1 cellular context compared by ENCODE assay signal in genomic region chr16:48385272-48385953, GRCh38.
TF ChIP-seq lines count a peak whose summit lies in the region.

Gene SIAH1, minus strand, starts transcription at chr16:48385413. Its CDS starts 22,985 bp downstream, at chr16:48362428.

TF ChIP-seq in GM12878, 131 proteins besides CTCF, POLR2A, EP300 and RAD21 (continued from another document and continues in another):
- TF ChIP-seq PRDM15 (CRISPR knock-in tag; IDR thresholded peaks at IDR 0.05) (no peak), YBX1 (IDR thresholded peaks at IDR 0.05) (no peak), RBBP5 (conservative IDR thresholded peaks at IDR 0.05) (no peak), MYC (IDR thresholded peaks at IDR 0.05; ENCODE audit: insufficient read depth, insufficient read length, insufficient replicate concordance, low read length, severe bottlenecking) (peak; percentile 34), YY1 (IDR thresholded peaks at IDR 0.05; ENCODE audit: low read depth, low read length) (peak; percentile 91), NFYA (IDR thresholded peaks at IDR 0.05; ENCODE audit: borderline replicate concordance, low read depth, low read length) (no peak), POU2F2 (IDR thresholded peaks at IDR 0.05; ENCODE audit: borderline replicate concordance, low read depth, low read length) (0 out of 3 replicates have a peak, but pooled peaks have one; percentile 27), NFIC (IDR thresholded peaks at IDR 0.05; ENCODE audit: low read depth, low read length) (no peak), ZNF217 (IDR thresholded peaks at IDR 0.05) (no peak), ZNF622 (IDR thresholded peaks at IDR 0.05) (no peak), SP1 (IDR thresholded peaks at IDR 0.05; ENCODE audit: low read depth, low read length) (no peak), IKZF2 (IDR thresholded peaks at IDR 0.05) (0 out of 4 replicates have a peak, but pooled peaks of 1 of the 2 experiments have one; percentile 20), TCF12 (IDR thresholded peaks at IDR 0.05; ENCODE audit: low read depth, low read length) (no peak), CBX5 (IDR thresholded peaks at IDR 0.05; ENCODE audit: low read depth) (0 out of 2 replicates have a peak, but pooled peaks have one; percentile 44), SUPT20H (IDR thresholded peaks at IDR 0.05; ENCODE audit: borderline replicate concordance, control insufficient read depth, low read depth, low read length) (no peak), ZBED1 (IDR thresholded peaks at IDR 0.05; ENCODE audit: borderline replicate concordance) (no peak), SMC3 (IDR thresholded peaks at IDR 0.05; ENCODE audit: borderline replicate concordance, low read length) (no peak), ATF7 (IDR thresholded peaks at IDR 0.05; ENCODE audit: low read depth) (no peak), BCL11A (IDR thresholded peaks at IDR 0.05; ENCODE audit: low read depth, low read length) (no peak), NRF1 (conservative IDR thresholded peaks at IDR 0.05; ENCODE audit: low read depth, low read length) (peak; percentile 57), REST (IDR thresholded peaks at IDR 0.05; ENCODE audit: low read depth, low read length) (no peak), IKZF1 (conservative IDR thresholded peaks at IDR 0.05) (peak; percentile 82), CEBPB (IDR thresholded peaks at IDR 0.05; ENCODE audit: borderline replicate concordance in 1 of 2, low read depth in 2 of 2, low read length in 2 of 2) (no peak), ZNF24 (IDR thresholded peaks at IDR 0.05) (peak; percentile 44; the same call in 1 of the 2 replicates), SMAD5 (IDR thresholded peaks at IDR 0.05; ENCODE audit: low read depth) (no peak), NR2C2 (IDR thresholded peaks at IDR 0.05; ENCODE audit: borderline replicate concordance, control insufficient read depth, insufficient read length, low read depth) (no peak), ASH2L (IDR thresholded peaks at IDR 0.05; ENCODE audit: borderline replicate concordance, low read depth) (no peak), FOS (IDR thresholded peaks at IDR 0.05; ENCODE audit: borderline replicate concordance, extremely low read depth, insufficient read length) (no peak), PML (IDR thresholded peaks at IDR 0.05; ENCODE audit: low read length) (peak; percentile 72; the same call in 1 of the 2 replicates), POLR2AphosphoS5 (IDR thresholded peaks at IDR 0.05; ENCODE audit: low read length) (peak; percentile 72; the same call in 1 of the 2 replicates), BACH1 (IDR thresholded peaks at IDR 0.05; ENCODE audit: borderline replicate concordance) (peak; percentile 29), NR2F1 (conservative IDR thresholded peaks at IDR 0.05) (peak; percentile 74), RFX5 (IDR thresholded peaks at IDR 0.05; ENCODE audit: low read depth, low read length) (no peak), RUNX3 (IDR thresholded peaks at IDR 0.05; ENCODE audit: low read length) (0 out of 2 replicates have a peak, but pooled peaks have one; percentile 23)
- TF ChIP-seq, protein P1, sequence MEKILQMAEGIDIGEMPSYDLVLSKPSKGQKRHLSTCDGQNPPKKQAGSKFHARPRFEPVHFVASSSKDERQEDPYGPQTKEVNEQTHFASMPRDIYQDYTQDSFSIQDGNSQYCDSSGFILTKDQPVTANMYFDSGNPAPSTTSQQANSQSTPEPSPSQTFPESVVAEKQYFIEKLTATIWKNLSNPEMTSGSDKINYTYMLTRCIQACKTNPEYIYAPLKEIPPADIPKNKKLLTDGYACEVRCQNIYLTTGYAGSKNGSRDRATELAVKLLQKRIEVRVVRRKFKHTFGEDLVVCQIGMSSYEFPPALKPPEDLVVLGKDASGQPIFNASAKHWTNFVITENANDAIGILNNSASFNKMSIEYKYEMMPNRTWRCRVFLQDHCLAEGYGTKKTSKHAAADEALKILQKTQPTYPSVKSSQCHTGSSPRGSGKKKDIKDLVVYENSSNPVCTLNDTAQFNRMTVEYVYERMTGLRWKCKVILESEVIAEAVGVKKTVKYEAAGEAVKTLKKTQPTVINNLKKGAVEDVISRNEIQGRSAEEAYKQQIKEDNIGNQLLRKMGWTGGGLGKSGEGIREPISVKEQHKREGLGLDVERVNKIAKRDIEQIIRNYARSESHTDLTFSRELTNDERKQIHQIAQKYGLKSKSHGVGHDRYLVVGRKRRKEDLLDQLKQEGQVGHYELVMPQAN (conservative IDR thresholded peaks at IDR 0.05): peak; percentile 57; the same call in 1 of the 2 replicates
- TF ChIP-seq, protein P2, sequence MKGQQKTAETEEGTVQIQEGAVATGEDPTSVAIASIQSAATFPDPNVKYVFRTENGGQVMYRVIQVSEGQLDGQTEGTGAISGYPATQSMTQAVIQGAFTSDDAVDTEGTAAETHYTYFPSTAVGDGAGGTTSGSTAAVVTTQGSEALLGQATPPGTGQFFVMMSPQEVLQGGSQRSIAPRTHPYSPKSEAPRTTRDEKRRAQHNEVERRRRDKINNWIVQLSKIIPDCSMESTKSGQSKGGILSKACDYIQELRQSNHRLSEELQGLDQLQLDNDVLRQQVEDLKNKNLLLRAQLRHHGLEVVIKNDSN (IDR thresholded peaks at IDR 0.05; ENCODE audit: borderline replicate concordance, extremely low read length, insufficient read depth, low read depth, low read length): peak; percentile 27
- TF ChIP-seq, protein P3, sequence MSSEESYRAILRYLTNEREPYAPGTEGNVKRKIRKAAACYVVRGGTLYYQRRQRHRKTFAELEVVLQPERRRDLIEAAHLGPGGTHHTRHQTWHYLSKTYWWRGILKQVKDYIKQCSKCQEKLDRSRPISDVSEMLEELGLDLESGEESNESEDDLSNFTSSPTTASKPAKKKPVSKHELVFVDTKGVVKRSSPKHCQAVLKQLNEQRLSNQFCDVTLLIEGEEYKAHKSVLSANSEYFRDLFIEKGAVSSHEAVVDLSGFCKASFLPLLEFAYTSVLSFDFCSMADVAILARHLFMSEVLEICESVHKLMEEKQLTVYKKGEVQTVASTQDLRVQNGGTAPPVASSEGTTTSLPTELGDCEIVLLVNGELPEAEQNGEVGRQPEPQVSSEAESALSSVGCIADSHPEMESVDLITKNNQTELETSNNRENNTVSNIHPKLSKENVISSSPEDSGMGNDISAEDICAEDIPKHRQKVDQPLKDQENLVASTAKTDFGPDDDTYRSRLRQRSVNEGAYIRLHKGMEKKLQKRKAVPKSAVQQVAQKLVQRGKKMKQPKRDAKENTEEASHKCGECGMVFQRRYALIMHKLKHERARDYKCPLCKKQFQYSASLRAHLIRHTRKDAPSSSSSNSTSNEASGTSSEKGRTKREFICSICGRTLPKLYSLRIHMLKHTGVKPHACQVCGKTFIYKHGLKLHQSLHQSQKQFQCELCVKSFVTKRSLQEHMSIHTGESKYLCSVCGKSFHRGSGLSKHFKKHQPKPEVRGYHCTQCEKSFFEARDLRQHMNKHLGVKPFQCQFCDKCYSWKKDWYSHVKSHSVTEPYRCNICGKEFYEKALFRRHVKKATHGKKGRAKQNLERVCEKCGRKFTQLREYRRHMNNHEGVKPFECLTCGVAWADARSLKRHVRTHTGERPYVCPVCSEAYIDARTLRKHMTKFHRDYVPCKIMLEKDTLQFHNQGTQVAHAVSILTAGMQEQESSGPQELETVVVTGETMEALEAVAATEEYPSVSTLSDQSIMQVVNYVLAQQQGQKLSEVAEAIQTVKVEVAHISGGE (CRISPR knock-in tag; IDR thresholded peaks at IDR 0.05): no peak
- TF ChIP-seq, protein P4, sequence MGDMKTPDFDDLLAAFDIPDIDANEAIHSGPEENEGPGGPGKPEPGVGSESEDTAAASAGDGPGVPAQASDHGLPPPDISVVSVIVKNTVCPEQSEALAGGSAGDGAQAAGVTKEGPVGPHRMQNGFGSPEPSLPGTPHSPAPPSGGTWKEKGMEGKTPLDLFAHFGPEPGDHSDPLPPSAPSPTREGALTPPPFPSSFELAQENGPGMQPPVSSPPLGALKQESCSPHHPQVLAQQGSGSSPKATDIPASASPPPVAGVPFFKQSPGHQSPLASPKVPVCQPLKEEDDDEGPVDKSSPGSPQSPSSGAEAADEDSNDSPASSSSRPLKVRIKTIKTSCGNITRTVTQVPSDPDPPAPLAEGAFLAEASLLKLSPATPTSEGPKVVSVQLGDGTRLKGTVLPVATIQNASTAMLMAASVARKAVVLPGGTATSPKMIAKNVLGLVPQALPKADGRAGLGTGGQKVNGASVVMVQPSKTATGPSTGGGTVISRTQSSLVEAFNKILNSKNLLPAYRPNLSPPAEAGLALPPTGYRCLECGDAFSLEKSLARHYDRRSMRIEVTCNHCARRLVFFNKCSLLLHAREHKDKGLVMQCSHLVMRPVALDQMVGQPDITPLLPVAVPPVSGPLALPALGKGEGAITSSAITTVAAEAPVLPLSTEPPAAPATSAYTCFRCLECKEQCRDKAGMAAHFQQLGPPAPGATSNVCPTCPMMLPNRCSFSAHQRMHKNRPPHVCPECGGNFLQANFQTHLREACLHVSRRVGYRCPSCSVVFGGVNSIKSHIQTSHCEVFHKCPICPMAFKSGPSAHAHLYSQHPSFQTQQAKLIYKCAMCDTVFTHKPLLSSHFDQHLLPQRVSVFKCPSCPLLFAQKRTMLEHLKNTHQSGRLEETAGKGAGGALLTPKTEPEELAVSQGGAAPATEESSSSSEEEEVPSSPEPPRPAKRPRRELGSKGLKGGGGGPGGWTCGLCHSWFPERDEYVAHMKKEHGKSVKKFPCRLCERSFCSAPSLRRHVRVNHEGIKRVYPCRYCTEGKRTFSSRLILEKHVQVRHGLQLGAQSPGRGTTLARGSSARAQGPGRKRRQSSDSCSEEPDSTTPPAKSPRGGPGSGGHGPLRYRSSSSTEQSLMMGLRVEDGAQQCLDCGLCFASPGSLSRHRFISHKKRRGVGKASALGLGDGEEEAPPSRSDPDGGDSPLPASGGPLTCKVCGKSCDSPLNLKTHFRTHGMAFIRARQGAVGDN (IDR thresholded peaks at IDR 0.05): peak; percentile 44
- TF ChIP-seq, protein P5, sequence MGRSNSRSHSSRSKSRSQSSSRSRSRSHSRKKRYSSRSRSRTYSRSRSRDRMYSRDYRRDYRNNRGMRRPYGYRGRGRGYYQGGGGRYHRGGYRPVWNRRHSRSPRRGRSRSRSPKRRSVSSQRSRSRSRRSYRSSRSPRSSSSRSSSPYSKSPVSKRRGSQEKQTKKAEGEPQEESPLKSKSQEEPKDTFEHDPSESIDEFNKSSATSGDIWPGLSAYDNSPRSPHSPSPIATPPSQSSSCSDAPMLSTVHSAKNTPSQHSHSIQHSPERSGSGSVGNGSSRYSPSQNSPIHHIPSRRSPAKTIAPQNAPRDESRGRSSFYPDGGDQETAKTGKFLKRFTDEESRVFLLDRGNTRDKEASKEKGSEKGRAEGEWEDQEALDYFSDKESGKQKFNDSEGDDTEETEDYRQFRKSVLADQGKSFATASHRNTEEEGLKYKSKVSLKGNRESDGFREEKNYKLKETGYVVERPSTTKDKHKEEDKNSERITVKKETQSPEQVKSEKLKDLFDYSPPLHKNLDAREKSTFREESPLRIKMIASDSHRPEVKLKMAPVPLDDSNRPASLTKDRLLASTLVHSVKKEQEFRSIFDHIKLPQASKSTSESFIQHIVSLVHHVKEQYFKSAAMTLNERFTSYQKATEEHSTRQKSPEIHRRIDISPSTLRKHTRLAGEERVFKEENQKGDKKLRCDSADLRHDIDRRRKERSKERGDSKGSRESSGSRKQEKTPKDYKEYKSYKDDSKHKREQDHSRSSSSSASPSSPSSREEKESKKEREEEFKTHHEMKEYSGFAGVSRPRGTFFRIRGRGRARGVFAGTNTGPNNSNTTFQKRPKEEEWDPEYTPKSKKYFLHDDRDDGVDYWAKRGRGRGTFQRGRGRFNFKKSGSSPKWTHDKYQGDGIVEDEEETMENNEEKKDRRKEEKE (IDR thresholded peaks at IDR 0.05): peak; percentile 13; the same call in 1 of the 2 replicates
